ENCODE assay signal across 8 cellular contexts in the genomic region with DNA sequence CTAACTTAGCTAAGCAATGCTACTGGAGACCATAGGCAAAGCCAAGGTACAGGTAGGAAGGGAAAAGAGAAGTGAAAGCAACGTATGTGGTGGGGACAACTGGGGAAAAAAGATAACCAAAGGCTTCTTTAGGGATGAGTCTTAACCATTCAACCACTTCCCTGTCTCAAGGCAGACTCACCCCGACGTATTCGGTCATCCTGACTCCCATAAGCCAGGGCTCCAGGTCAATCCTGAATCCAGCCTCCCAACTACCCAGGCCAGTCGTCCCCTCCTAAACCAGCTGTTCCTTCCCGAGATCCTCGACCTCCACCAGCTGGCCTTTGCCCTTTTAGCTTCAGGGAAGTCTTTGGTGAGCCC. TPM values are rescaled to one million over a fixed set of nuclear protein-coding genes. Genes with fewer than 3 reads are reported as not detected.
A peak's percentile ranks its signal among the peaks of the same experiment; 100 is the strongest.
DNase-seq lines count a peak whose midpoint lies in the region; ATAC-seq and TF ChIP-seq lines count a peak whose summit lies in the region.

No MANE protein-coding gene starts in this region.

- TF ChIP-seq CTCF in AG10803 (conservative IDR thresholded peaks at IDR 0.05; ENCODE audit: low read length): no peak

- H3K9ac ChIP-seq in adipocyte (ENCODE audit: low read length) (peak overlapping the region; percentile 90), stomach smooth muscle (ENCODE audit: low read length in 2 of 2) (peak overlapping the region; percentile 76 to 95)

- no peaks in the 10 kb centered on the region for H3K9me3 Mint-ChIP-seq in immature natural killer cell

- peak overlapping the region; percentile 86 to 99 (median 98) for H3K27ac Mint-ChIP-seq in immature natural killer cell

- H3K27me3 Mint-ChIP-seq in immature natural killer cell (ENCODE audit: low read depth in 3 of 3): no peaks in the 10 kb centered on the region

- H3K27me3 ChIP-seq in adipocyte (replicated peaks; ENCODE audit: control insufficient read depth, insufficient read depth, low read length) (no peaks in the 10 kb centered on the region), stomach smooth muscle (ENCODE audit: control insufficient read depth in 1 of 2, insufficient read depth in 2 of 2, low read length in 2 of 2) (no peaks in the 10 kb centered on the region)

- H3K4me1 Mint-ChIP-seq in immature natural killer cell: peaks cover 29 to 30% of the 10 kb centered on the region in 2 donors

- H3K4me3 ChIP-seq in AG10803 (ENCODE audit: low read length) (peak overlapping the region; percentile 98), adipocyte (ENCODE audit: low read length) (peak overlapping the region; percentile 89), stomach smooth muscle (ENCODE audit: low read length in 2 of 2) (peak overlapping the region; percentile 96 to 100)

- H3K4me3 Mint-ChIP-seq in immature natural killer cell: peak overlapping the region; percentile 92 to 100 (median 97)

- peaks cover 0 to 10% (median 2%) of the 10 kb centered on the region in 3 donors for H3K36me3 Mint-ChIP-seq in immature natural killer cell

- H3K4me1 ChIP-seq in adipocyte (ENCODE audit: control insufficient read depth, insufficient read depth, low read length) (peaks cover 23% of the 10 kb centered on the region), stomach smooth muscle (ENCODE audit: control insufficient read depth, insufficient read depth, low read length) (peaks cover 21% of the 10 kb centered on the region)

- H3K36me3 ChIP-seq in adipocyte (ENCODE audit: control insufficient read depth, insufficient read depth, low read length, severe bottlenecking) (peaks cover 22% of the 10 kb centered on the region), stomach smooth muscle (ENCODE audit: control insufficient read depth in 2 of 2, insufficient read depth in 2 of 2, low read length in 2 of 2) (peaks cover 20 to 21% of the 10 kb centered on the region in 2 donors)

- H3K9me3 ChIP-seq in adipocyte (ENCODE audit: control insufficient read depth, low read length) (no peaks in the 10 kb centered on the region), stomach smooth muscle (ENCODE audit: control insufficient read depth in 2 of 2, low read length in 2 of 2) (no peaks in the 10 kb centered on the region)

- peak; percentile 31 for DNase-seq in AG10803 (ENCODE audit: low read depth)
- peak; percentile 51 for DNase-seq in adipocyte (ENCODE audit: low read depth)
- DNase-seq in immature natural killer cell: no peak
- DNase-seq in NCI-H2171 treated with DMSO at 0.1 percent for 48 hours (lab: John Stamatoyannopoulos, UW): no peak
- DNase-seq in hypothalamus (lab: John Stamatoyannopoulos, UW): no peak

- peak; percentile 36 for ATAC-seq in GM19395 (IDR thresholded peaks at IDR 0.05; ENCODE audit: unreplicated experiment)
- peak; percentile 29 for ATAC-seq in HG03460 (IDR thresholded peaks at IDR 0.05; ENCODE audit: unreplicated experiment)

- peak overlapping the region; percentile 85 for H3K27ac ChIP-seq in stomach smooth muscle (ENCODE audit: low read length)

RNA-seq across cellular contexts. Expression of a gene that starts 0.3 kb away (rescaled TPM):
- polyA plus RNA-seq in immature natural killer cell: 10 to 100 TPM in 2 of 3 donors, 1 to 10 TPM in 1; 6.6 to 20.1 (median 19.2) TPM

RNA-seq across cellular contexts. Expression of a gene that starts 9.5 kb away (rescaled TPM):
- 10 to 100 TPM; 14.8 to 20.3 (median 19.8) TPM for polyA plus RNA-seq in immature natural killer cell

RNA-seq across cellular contexts. Expression of a gene that starts 21.6 kb away (rescaled TPM):
- polyA plus RNA-seq in immature natural killer cell: 10 to 100 TPM; 14.7 to 42.7 (median 19.3) TPM

RNA-seq across cellular contexts. Expression of a gene that starts 33.5 kb away (rescaled TPM):
- 10 to 100 TPM; 27.4 to 39.3 (median 35.4) TPM for polyA plus RNA-seq in immature natural killer cell

Comparison
In these comparisons a context has a peak if more than half of its experiments do, and no peak if none do; other contexts are left out.
1. DNase-seq: peak in AG10803 (single experiment) and adipocyte (single experiment); none in immature natural killer cell (0 of 3), NCI-H2171 treated with DMSO at 0.1 percent for 48 hours (single experiment) and hypothalamus (0 of 51).
2. Peak in every context shown above with its lines, with median percentiles within 50 percentile points of each other: H3K4me3 ChIP-seq.